In genomic region chr3:16482770-16483531, GRCh38 we compare ENCODE assay signal across 8 cellular contexts. TPM values are rescaled to one million over a fixed set of nuclear protein-coding genes. Genes with fewer than 3 reads are reported as not detected.
A peak's percentile ranks its signal among the peaks of the same experiment; 100 is the strongest.
DNase-seq lines count a peak whose midpoint lies in the region; ATAC-seq and TF ChIP-seq lines count a peak whose summit lies in the region.

No MANE protein-coding gene starts in this region.

- no peak for TF ChIP-seq CTCF in nephron (IDR thresholded peaks at IDR 0.05; ENCODE audit: unreplicated experiment in 3 of 3)

- ATAC-seq in HG02798 (IDR thresholded peaks at IDR 0.05; ENCODE audit: poor library complexity, unreplicated experiment), result peak; percentile 63

- H3K9me3 Mint-ChIP-seq in activated naive CD4-positive, alpha-beta T cell treated with anti-CD3 and anti-CD28 coated beads for 36 hours, result no peaks in the 10 kb centered on the region
- no peaks in the 10 kb centered on the region for H3K9me3 Mint-ChIP-seq in activated naive CD4-positive, alpha-beta T cell treated with anti-CD3 and anti-CD28 coated beads, Interleukin-2, amount 10 ng/mL, durations not matched to agents 7 days and 5 days
- no peaks in the 10 kb centered on the region for H3K9me3 Mint-ChIP-seq in nephron

- H3K36me3 Mint-ChIP-seq in activated naive CD4-positive, alpha-beta T cell treated with anti-CD3 and anti-CD28 coated beads for 36 hours (ENCODE audit: low read depth), result peaks cover 36% of the 10 kb centered on the region
- peaks cover 63% of the 10 kb centered on the region for H3K36me3 Mint-ChIP-seq in activated naive CD4-positive, alpha-beta T cell treated with anti-CD3 and anti-CD28 coated beads, Interleukin-2, amount 10 ng/mL, durations not matched to agents 7 days and 5 days
- no peaks in the 10 kb centered on the region for H3K36me3 Mint-ChIP-seq in nephron (ENCODE audit: low read depth)

- CTCF ChIA-PET in activated naive CD4-positive, alpha-beta T cell treated with anti-CD3 and anti-CD28 coated beads for 36 hours (lab: Charles Lee), result interaction anchor here (0.6 to 1.6 kb wide), 6 partner anchors 13 to 194 kb away, joined by 3 to 11 read pairs (median 4); no protein-coding TSS in a partner anchor
- CTCF ChIA-PET in activated naive CD4-positive, alpha-beta T cell treated with anti-CD3 and anti-CD28 coated beads, Interleukin-2, amount 10 ng/mL, durations not matched to agents 7 days and 5 days (lab: Charles Lee), result interaction anchor here (0.7 to 1.7 kb wide), 4 partner anchors 14 to 188 kb away, joined by 3 to 7 read pairs (median 4); no protein-coding TSS in a partner anchor

- H3K4me3 Mint-ChIP-seq in activated naive CD4-positive, alpha-beta T cell treated with anti-CD3 and anti-CD28 coated beads for 36 hours, result peak overlapping the region; percentile 3
- peak overlapping the region; percentile 58 for H3K4me3 Mint-ChIP-seq in activated naive CD4-positive, alpha-beta T cell treated with anti-CD3 and anti-CD28 coated beads, Interleukin-2, amount 10 ng/mL, durations not matched to agents 7 days and 5 days
- H3K4me3 Mint-ChIP-seq in nephron, result peak overlapping the region in 2 of 3 experiments; percentile 5 to 15

- no peaks in the 10 kb centered on the region for H3K27me3 Mint-ChIP-seq in activated naive CD4-positive, alpha-beta T cell treated with anti-CD3 and anti-CD28 coated beads for 36 hours (ENCODE audit: low read depth)
- no peaks in the 10 kb centered on the region for H3K27me3 Mint-ChIP-seq in activated naive CD4-positive, alpha-beta T cell treated with anti-CD3 and anti-CD28 coated beads, Interleukin-2, amount 10 ng/mL, durations not matched to agents 7 days and 5 days
- no peaks in the 10 kb centered on the region for H3K27me3 Mint-ChIP-seq in nephron (ENCODE audit: low read depth)

- peak; percentile 62 for DNase-seq in activated naive CD4-positive, alpha-beta T cell treated with anti-CD3 and anti-CD28 coated beads for 36 hours
- DNase-seq in activated naive CD4-positive, alpha-beta T cell treated with Interleukin-2 at 50 U/mL for 16 hours, result no peak
- DNase-seq in NCI-H187 treated with DMSO at 0.1 percent for 48 hours (lab: John Stamatoyannopoulos, UW), result peak; percentile 92
- peak; percentile 71 for DNase-seq in activated naive CD4-positive, alpha-beta T cell treated with anti-CD3 and anti-CD28 coated beads, Interleukin-2, amount 10 ng/mL, durations not matched to agents 7 days and 5 days
- DNase-seq in posterior cingulate gyrus, result no peak
- DNase-seq in medulla oblongata (ENCODE audit: extremely low spot score), result no peak

- peak overlapping the region; percentile 74 for H3K27ac Mint-ChIP-seq in activated naive CD4-positive, alpha-beta T cell treated with anti-CD3 and anti-CD28 coated beads for 36 hours
- H3K27ac Mint-ChIP-seq in activated naive CD4-positive, alpha-beta T cell treated with anti-CD3 and anti-CD28 coated beads, Interleukin-2, amount 10 ng/mL, durations not matched to agents 7 days and 5 days, result peak overlapping the region; percentile 88
- peak overlapping the region; percentile 28 to 73 (median 66) for H3K27ac Mint-ChIP-seq in nephron

- intact Hi-C loops in activated naive CD4-positive, alpha-beta T cell treated with anti-CD3 and anti-CD28 coated beads for 36 hours (cut with micrococcal nuclease), result loop anchor here (1.0 to 2.0 kb wide), 3 partner anchors 13 to 68 kb away; no protein-coding TSS in a partner anchor
- intact Hi-C loops in posterior cingulate gyrus (cut with DNase I), result no loop called here

- H3K4me1 Mint-ChIP-seq in activated naive CD4-positive, alpha-beta T cell treated with anti-CD3 and anti-CD28 coated beads for 36 hours (ENCODE audit: low read depth), result peaks cover 82% of the 10 kb centered on the region
- H3K4me1 Mint-ChIP-seq in activated naive CD4-positive, alpha-beta T cell treated with anti-CD3 and anti-CD28 coated beads, Interleukin-2, amount 10 ng/mL, durations not matched to agents 7 days and 5 days, result peaks cover 68% of the 10 kb centered on the region
- H3K4me1 Mint-ChIP-seq in nephron, result peaks cover 40% of the 10 kb centered on the region

RNA-seq across cellular contexts. Expression of gene RFTN1, which starts 30.5 kb away (rescaled TPM):
- 100 to 1,000 TPM in 1 of 2 experiments, 10 to 100 TPM in 1; 95.9 to 109 TPM for total RNA-seq in activated naive CD4-positive, alpha-beta T cell treated with anti-CD3 and anti-CD28 coated beads for 36 hours

Comparison
In these comparisons a context has a peak if more than half of its experiments do, and no peak if none do; other contexts are left out.
1. DNase-seq: peak in activated naive CD4-positive, alpha-beta T cell treated with anti-CD3 and anti-CD28 coated beads for 36 hours (single experiment), NCI-H187 treated with DMSO at 0.1 percent for 48 hours (single experiment) and activated naive CD4-positive, alpha-beta T cell treated with anti-CD3 and anti-CD28 coated beads, Interleukin-2, amount 10 ng/mL, durations not matched to agents 7 days and 5 days (single experiment); none in activated naive CD4-positive, alpha-beta T cell treated with Interleukin-2 at 50 U/mL for 16 hours (single experiment), posterior cingulate gyrus (0 of 10) and medulla oblongata (single experiment).
2. H3K4me3 Mint-ChIP-seq: peak in every context shown above with its lines; median percentile 58 in activated naive CD4-positive, alpha-beta T cell treated with anti-CD3 and anti-CD28 coated beads, Interleukin-2, amount 10 ng/mL, durations not matched to agents 7 days and 5 days; 10 in nephron; 3 in activated naive CD4-positive, alpha-beta T cell treated with anti-CD3 and anti-CD28 coated beads for 36 hours.
3. Peak in every context shown above with its lines, with median percentiles within 50 percentile points of each other: H3K27ac Mint-ChIP-seq.